Comparison of ENCODE assay signal across 18 cellular contexts in genomic region chr14:68512088-68512487, GRCh38.
A peak's percentile ranks its signal among the peaks of the same experiment; 100 is the strongest.
DNase-seq lines count a peak whose midpoint lies in the region; ATAC-seq and TF ChIP-seq lines count a peak whose summit lies in the region.
"Had no signal": no experiment of that assay in that cellular context is flagged by ENCODE, and none has a peak within 500 bp of the region (broad histone marks: within the 10 kb centered on the region; RNA-seq: fewer than 3 reads in every experiment).

No MANE protein-coding gene starts in this region.

- DNase-seq in NCI-H226 (peak; percentile 19), esophagus muscularis mucosa (ENCODE audit: extremely low spot score) (no peak), NCI-H2107 treated with DMSO at 0.1 percent for 48 hours (lab: John Stamatoyannopoulos, UW; ENCODE audit: unreplicated experiment) (no peak), mesendoderm (no peak), NCI-H2171 (lab: John Stamatoyannopoulos, UW) (no peak)
- DNase-seq: activated CD4-positive, alpha-beta T cell treated with anti-CD3 and anti-CD28 coated beads, Interleukin-2, amount 50 U/mL, for 1 hour; activated naive CD8-positive, alpha-beta T cell treated with anti-CD3 and anti-CD28 coated beads, Interleukin-2, amount 50 U/mL, for 24 hours; activated T-cell treated with anti-CD3 and anti-CD28 coated beads, Interleukin-2, amount 50 U/mL, for 4 hours; CD4-positive, alpha-beta T cell; DND-41; H7; left lung; MM.1S; stimulated activated naive CD4-positive, alpha-beta T cell treated with Interleukin-2 at 50 U/mL for 16 hours had no signal

- no peaks in the 10 kb centered on the region for H3K27me3 ChIP-seq in esophagus muscularis mucosa
- no peaks in the 10 kb centered on the region for H3K27me3 ChIP-seq in muscle layer of colon (ENCODE audit: control insufficient read depth in 1 of 2, insufficient read depth in 2 of 2, low read length in 2 of 2)
- H3K27me3 ChIP-seq in subcutaneous abdominal adipose tissue (ENCODE audit: control insufficient read depth in 5 of 5, insufficient read depth in 4 of 5, low read length in 5 of 5): no peaks in the 10 kb centered on the region
- no peaks in the 10 kb centered on the region for H3K27me3 ChIP-seq in mesendoderm (ENCODE audit: insufficient read depth, low read length, poor library complexity)
- H3K27me3 ChIP-seq: left lung, SJSA1 had no signal

- H3K9ac ChIP-seq in muscle layer of colon (ENCODE audit: low read length) (no peak overlapping the region), subcutaneous abdominal adipose tissue (ENCODE audit: low read length in 5 of 5) (no peak overlapping the region), mesendoderm (ENCODE audit: low read length) (no peak overlapping the region)

- no peak overlapping the region for H3K18ac ChIP-seq in mesendoderm (ENCODE audit: low read length)

- no peak for TF ChIP-seq CTCF in esophagus muscularis mucosa (IDR thresholded peaks at IDR 0.05)

- H3K4me1 ChIP-seq in esophagus muscularis mucosa: peaks cover 31 to 61% (median 56%) of the 10 kb centered on the region in 4 donors
- H3K4me1 ChIP-seq in muscle layer of colon (ENCODE audit: insufficient read depth, low read length): peaks cover 64% of the 10 kb centered on the region
- H3K4me1 ChIP-seq in subcutaneous abdominal adipose tissue (ENCODE audit: control insufficient read depth in 5 of 5, insufficient read depth in 5 of 5, low read length in 5 of 5): peaks cover 11 to 55% (median 43%) of the 10 kb centered on the region in 5 donors
- H3K4me1 ChIP-seq in mesendoderm (ENCODE audit: control insufficient read depth, low read depth, low read length): no peaks in the 10 kb centered on the region

- H3K4me2 ChIP-seq in mesendoderm (ENCODE audit: low read length): no peak overlapping the region

- no peak overlapping the region for H2BK120ac ChIP-seq in mesendoderm (ENCODE audit: low read depth, low read length)

- intact Hi-C loops in esophagus muscularis mucosa (cut with DNase I): no loop called here

- H3K36me3 ChIP-seq in esophagus muscularis mucosa (no peaks in the 10 kb centered on the region), muscle layer of colon (ENCODE audit: insufficient read depth, low read length) (no peaks in the 10 kb centered on the region), subcutaneous abdominal adipose tissue (ENCODE audit: control insufficient read depth in 5 of 5, insufficient read depth in 5 of 5, low read length in 5 of 5) (no peaks in the 10 kb centered on the region), mesendoderm (ENCODE audit: control insufficient read depth, insufficient read depth, low read length) (no peaks in the 10 kb centered on the region)
- H3K36me3 ChIP-seq: left lung, SJSA1 had no signal

- H4K5ac ChIP-seq in mesendoderm (ENCODE audit: low read length): no peak overlapping the region

- H3K79me1 ChIP-seq in mesendoderm (ENCODE audit: low read length): no peaks in the 10 kb centered on the region

- WGBS in esophagus muscularis mucosa: 48% methylated on average over 6 of the region's 6 CpGs
- no CpG with 5 or more reads among the region's 6 CpGs for WGBS in mesendoderm (ENCODE audit: extremely low coverage, insufficient coverage, low lambda C conversion rate)

- no peak overlapping the region for H2AK5ac ChIP-seq in mesendoderm (ENCODE audit: low read length)

- H3K4me3 ChIP-seq in esophagus muscularis mucosa (no peak overlapping the region), muscle layer of colon (ENCODE audit: low read depth in 1 of 2, low read length in 2 of 2) (no peak overlapping the region), subcutaneous abdominal adipose tissue (ENCODE audit: low read depth in 1 of 5, low read length in 5 of 5) (no peak overlapping the region), mesendoderm (ENCODE audit: low read length) (no peak overlapping the region)
- H3K4me3 ChIP-seq: left lung, SJSA1 had no signal

- H2BK15ac ChIP-seq in mesendoderm (replicated peaks; ENCODE audit: low read depth): no peak overlapping the region

- H3K27ac ChIP-seq in esophagus muscularis mucosa (replicated peaks in 1 of 4) (peak overlapping the region; percentile 70 to 77 (median 72)), muscle layer of colon (ENCODE audit: low read depth, low read length) (peak overlapping the region; percentile 78), subcutaneous abdominal adipose tissue (ENCODE audit: low read depth, low read length) (peak overlapping the region; percentile 55), mesendoderm (ENCODE audit: low read depth, low read length) (no peak overlapping the region)
- H3K27ac ChIP-seq: SJSA1 had no signal

- no peak overlapping the region for H3K23ac ChIP-seq in mesendoderm (ENCODE audit: low read length)

- TF ChIP-seq EP300 in esophagus muscularis mucosa (IDR thresholded peaks at IDR 0.05): no peak

- TF ChIP-seq POLR2A in esophagus muscularis mucosa (IDR thresholded peaks at IDR 0.05; ENCODE audit: low read depth): no peak

- no peak overlapping the region for H4K8ac ChIP-seq in mesendoderm (ENCODE audit: low read depth, low read length)

- H3K56ac ChIP-seq in mesendoderm (ENCODE audit: low read length): no peak overlapping the region

- H3K9me3 ChIP-seq in esophagus muscularis mucosa (no peaks in the 10 kb centered on the region), muscle layer of colon (ENCODE audit: low read length) (no peaks in the 10 kb centered on the region), subcutaneous abdominal adipose tissue (ENCODE audit: control insufficient read depth in 5 of 5, low read length in 5 of 5) (no peaks in the 10 kb centered on the region)
- H3K9me3 ChIP-seq: left lung, SJSA1 had no signal

- ATAC-seq in HG02623 (IDR thresholded peaks at IDR 0.05; ENCODE audit: unreplicated experiment): no peak
- ATAC-seq: activated naive CD8-positive, alpha-beta T cell treated with anti-CD3 and anti-CD28 coated beads, Interleukin-2, amount 50 U/mL, for 24 hours; activated T-cell treated with anti-CD3 and anti-CD28 coated beads, Interleukin-2, amount 50 U/mL, for 4 hours; left lung had no signal

- no peaks in the 10 kb centered on the region for H3K79me2 ChIP-seq in mesendoderm (ENCODE audit: control insufficient read depth, insufficient read depth, low read length)

- no peak overlapping the region for H2BK5ac ChIP-seq in mesendoderm (ENCODE audit: low read length)

- no peak overlapping the region for H3K4ac ChIP-seq in mesendoderm (ENCODE audit: low read depth, low read length)
